13 cellular contexts compared by ENCODE assay signal in genomic region chr18:57747809-57748680, GRCh38. TPM values are rescaled to one million over a fixed set of nuclear protein-coding genes. Genes with fewer than 3 reads are reported as not detected.
DNase-seq lines count a peak whose midpoint lies in the region; ATAC-seq and TF ChIP-seq lines count a peak whose summit lies in the region.
"Had no signal": no experiment of that assay in that cellular context is flagged by ENCODE, and none has a peak within 500 bp of the region (broad histone marks: within the 10 kb centered on the region; RNA-seq: fewer than 3 reads in every experiment).

No MANE protein-coding gene starts in this region.

- H3K9ac ChIP-seq in NT2/D1 (ENCODE audit: insufficient read length, low read depth) = no peak overlapping the region

- H3K9me3 Mint-ChIP-seq in Calu3 (ENCODE audit: low read depth, unreplicated experiment) = no peaks in the 10 kb centered on the region
- no peaks in the 10 kb centered on the region for H3K9me3 Mint-ChIP-seq in activated CD8-positive, alpha-beta T cell treated with anti-CD3 and anti-CD28 coated beads for 36 hours
- H3K9me3 Mint-ChIP-seq: activated T-helper 17 cell treated with anti-CD3 and anti-CD28 coated beads, Interleukin-2, amount 50 U/mL, for 72 hours had no signal

- H3K27ac Mint-ChIP-seq in Calu3 (ENCODE audit: unreplicated experiment) = peak overlapping the region; percentile 45
- no peak overlapping the region for H3K27ac Mint-ChIP-seq in activated CD8-positive, alpha-beta T cell treated with anti-CD3 and anti-CD28 coated beads for 36 hours
- H3K27ac Mint-ChIP-seq: activated T-helper 17 cell treated with anti-CD3 and anti-CD28 coated beads, Interleukin-2, amount 50 U/mL, for 72 hours had no signal

- POLR2A ChIA-PET in activated CD8-positive, alpha-beta T cell treated with anti-CD3 and anti-CD28 coated beads for 36 hours (lab: Charles Lee) = no interaction called here

- H3K27ac ChIP-seq in right lobe of liver = peak overlapping the region; percentile 18 to 74 (median 43)
- H3K27ac ChIP-seq: upper lobe of right lung, WERI-Rb-1 had no signal

- no TSS peak for BruUV-seq in Calu3 (replicated peaks; lab: Mats Ljungman, UMichigan)

- H3K4me1 ChIP-seq in NT2/D1 (ENCODE audit: insufficient read depth, insufficient read length) (no peaks in the 10 kb centered on the region), right lobe of liver (peaks cover 0 to 40% (median 11%) of the 10 kb centered on the region in 4 donors)

- H3K4me3 Mint-ChIP-seq in Calu3 (ENCODE audit: low read depth, unreplicated experiment) = peak overlapping the region; percentile 14
- H3K4me3 Mint-ChIP-seq in activated CD8-positive, alpha-beta T cell treated with anti-CD3 and anti-CD28 coated beads for 36 hours = no peak overlapping the region
- H3K4me3 Mint-ChIP-seq: activated T-helper 17 cell treated with anti-CD3 and anti-CD28 coated beads, Interleukin-2, amount 50 U/mL, for 72 hours had no signal

- CTCF ChIA-PET in Calu3 (lab: Charles Lee) = interaction anchor here (0.6 to 2.2 kb wide), 3 partner anchors 10 to 126 kb away, joined by 3 to 11 read pairs (median 3); no protein-coding TSS in a partner anchor
- CTCF ChIA-PET in activated CD8-positive, alpha-beta T cell treated with anti-CD3 and anti-CD28 coated beads for 36 hours (lab: Charles Lee) = no interaction called here

- H3K27me3 ChIP-seq in NT2/D1 (ENCODE audit: insufficient read depth, insufficient read length) (no peaks in the 10 kb centered on the region), right lobe of liver (no peaks in the 10 kb centered on the region)
- H3K27me3 ChIP-seq: MG63, upper lobe of right lung had no signal

- H3K36me3 ChIP-seq in NT2/D1 (ENCODE audit: insufficient read depth, insufficient read length, low read length) (no peaks in the 10 kb centered on the region), right lobe of liver (no peaks in the 10 kb centered on the region)
- H3K36me3 ChIP-seq: upper lobe of right lung, WERI-Rb-1 had no signal

- DNase-seq in Calu3 (no peak), NT2/D1 (ENCODE audit: low read depth, low spot score) (peak; percentile 22), right lobe of liver (no peak), LoVo (ENCODE audit: low spot score) (no peak), GM20000 (ENCODE audit: low spot score) (no peak), NCI-H345 (lab: John Stamatoyannopoulos, UW) (no peak)
- no peak for DNase-seq in activated CD8-positive, alpha-beta T cell treated with anti-CD3 and anti-CD28 coated beads for 36 hours
- DNase-seq: left cardiac atrium, MG63, upper lobe of right lung, WERI-Rb-1 had no signal

- TF ChIP-seq POLR2A in right lobe of liver (IDR thresholded peaks at IDR 0.05) = no peak

- no peak for TF ChIP-seq CTCF in Calu3 (IDR thresholded peaks at IDR 0.05; ENCODE audit: unreplicated experiment)
- no peak for TF ChIP-seq CTCF in right lobe of liver (IDR thresholded peaks at IDR 0.05)
- TF ChIP-seq CTCF in activated CD8-positive, alpha-beta T cell treated with anti-CD3 and anti-CD28 coated beads for 36 hours (IDR thresholded peaks at IDR 0.05) = no peak
- TF ChIP-seq CTCF in GM20000 (IDR thresholded peaks at IDR 0.05; ENCODE audit: extremely low read depth, missing control alignments) = no peak

- H3K36me3 Mint-ChIP-seq in Calu3 (ENCODE audit: insufficient read depth, unreplicated experiment) = peaks cover 18% of the 10 kb centered on the region
- H3K36me3 Mint-ChIP-seq in activated CD8-positive, alpha-beta T cell treated with anti-CD3 and anti-CD28 coated beads for 36 hours (ENCODE audit: low read depth) = no peaks in the 10 kb centered on the region

- H3K4me3 ChIP-seq in NT2/D1 (ENCODE audit: insufficient read length, low read depth) (no peak overlapping the region), right lobe of liver (peak overlapping the region in 2 of 3 donors; percentile 10 to 38)
- H3K4me3 ChIP-seq: MG63, upper lobe of right lung had no signal

- no peaks in the 10 kb centered on the region for H3K27me3 Mint-ChIP-seq in Calu3 (ENCODE audit: unreplicated experiment)
- no peaks in the 10 kb centered on the region for H3K27me3 Mint-ChIP-seq in activated CD8-positive, alpha-beta T cell treated with anti-CD3 and anti-CD28 coated beads for 36 hours
- H3K27me3 Mint-ChIP-seq: activated T-helper 17 cell treated with anti-CD3 and anti-CD28 coated beads, Interleukin-2, amount 50 U/mL, for 72 hours had no signal

- H3K4me1 Mint-ChIP-seq in Calu3 (ENCODE audit: low read depth, unreplicated experiment) = peaks cover 34% of the 10 kb centered on the region
- peaks cover 2% of the 10 kb centered on the region for H3K4me1 Mint-ChIP-seq in activated CD8-positive, alpha-beta T cell treated with anti-CD3 and anti-CD28 coated beads for 36 hours (ENCODE audit: low read depth)

- H3K9me3 ChIP-seq in NT2/D1 (ENCODE audit: insufficient read depth, low read length) = no peaks in the 10 kb centered on the region
- H3K9me3 ChIP-seq in right lobe of liver = no peaks in the 10 kb centered on the region
- H3K9me3 ChIP-seq: MG63, upper lobe of right lung had no signal

- 44% methylated on average over 5 of the region's 5 CpGs for WGBS in right lobe of liver (ENCODE audit: insufficient coverage, low coverage, low lambda C conversion rate, missing lambda C conversion rate)

- ATAC-seq in GM21529 (IDR thresholded peaks at IDR 0.05; ENCODE audit: unreplicated experiment) (peak; percentile 11), right lobe of liver (peak in 3 of 4 donors; percentile 17 to 72 (median 57))
- no peak for ATAC-seq in activated CD8-positive, alpha-beta T cell treated with anti-CD3 and anti-CD28 coated beads for 36 hours
- ATAC-seq: activated T-helper 17 cell treated with anti-CD3 and anti-CD28 coated beads, Interleukin-2, amount 50 U/mL, for 72 hours had no signal

- intact Hi-C loops in Calu3 (cut with micrococcal nuclease; ENCODE audit: unreplicated experiment) (loop anchor here (2.0 kb wide), 1 partner anchor 53 kb away; no protein-coding TSS in a partner anchor), right lobe of liver (cut with DNase I) (no loop called here)
- intact Hi-C loops in activated CD8-positive, alpha-beta T cell treated with anti-CD3 and anti-CD28 coated beads for 36 hours (cut with micrococcal nuclease) = no loop called here

RNA-seq across cellular contexts. Expression of gene ATP8B1, which starts 55.1 kb away (rescaled TPM):
- 62.3 and 66.2 TPM in 2 replicates for total RNA-seq in Calu3 (2022)
- 10 to 100 TPM in 5 of 6 experiments, 1 to 10 TPM in 1; 9.0 to 18.4 (median 17.1) TPM for total RNA-seq in right lobe of liver
- total RNA-seq in activated CD8-positive, alpha-beta T cell treated with anti-CD3 and anti-CD28 coated beads for 36 hours = under 1 TPM; 0.18 to 0.38 TPM
- total RNA-seq: activated T-helper 17 cell treated with anti-CD3 and anti-CD28 coated beads, Interleukin-2, amount 50 U/mL, for 72 hours had no signal

Comparison
In these comparisons a context has a peak if more than half of its experiments do, and no peak if none do; other contexts are left out.
1. RNA of gene ATP8B1, which starts 55.1 kb away (total RNA-seq): 62.3 to 66.2 TPM in Calu3 and 9.0 to 18.4 TPM in right lobe of liver; 0.18 to 0.38 TPM in activated CD8-positive, alpha-beta T cell treated with anti-CD3 and anti-CD28 coated beads for 36 hours; every median in the first group is over 4 times any median in the second.